ENCODE assay signal across 8 cellular contexts in genomic region chr2:105545731-105546622, GRCh38.
DNase-seq lines count a peak whose midpoint lies in the region; ATAC-seq, FAIRE-seq and TF ChIP-seq lines count a peak whose summit lies in the region.

No MANE protein-coding gene starts in this region.

- peaks cover 43% of the 10 kb centered on the region for H3K27me3 Mint-ChIP-seq in central memory CD8-positive, alpha-beta T cell

- no peak overlapping the region for H3K27ac ChIP-seq in HEK293 (ENCODE audit: extremely low read depth, low read depth, low read length)
- no peak overlapping the region for H3K27ac ChIP-seq in liver (ENCODE audit: low read depth in 1 of 2, low read length in 2 of 2)

- peaks cover 6% of the 10 kb centered on the region for H3K4me1 Mint-ChIP-seq in central memory CD8-positive, alpha-beta T cell

- TF ChIP-seq CTCF in D721Med (IDR thresholded peaks at IDR 0.05; ENCODE audit: insufficient read depth, missing control alignments) (peak; percentile 78), HEK293 (tag by site-specific recombination; IDR thresholded peaks at IDR 0.05) (no peak), liver (IDR thresholded peaks at IDR 0.05; ENCODE audit: low read depth, low read length, missing input control) (peak; percentile 73)

- POLR2A ChIA-PET in HEK293 (lab: Yijun Ruan, JAX): no interaction called here

- H3K4me1 ChIP-seq in HEK293 (ENCODE audit: control insufficient read depth, insufficient read depth, low read length) (no peaks in the 10 kb centered on the region), liver (ENCODE audit: control insufficient read depth in 4 of 4, insufficient read depth in 4 of 4, low read length in 3 of 4) (peaks cover 0 to 2% (median 0%) of the 10 kb centered on the region in 4 donors)

- no peak overlapping the region for H3K9ac ChIP-seq in liver (ENCODE audit: low read depth in 1 of 2, low read length in 2 of 2)

- no peak overlapping the region for H3K27ac Mint-ChIP-seq in central memory CD8-positive, alpha-beta T cell (ENCODE audit: low read depth)

- peak; percentile 87 to 88 for TF ChIP-seq RAD21 in liver (IDR thresholded peaks at IDR 0.05)

- no peaks in the 10 kb centered on the region for H3K27me3 ChIP-seq in liver (ENCODE audit: control insufficient read depth in 4 of 4, insufficient read depth in 4 of 4, low read length in 3 of 4)

- FAIRE-seq in D721Med (lab: Jason Lieb, UNC): no peak

- 29% methylated on average over 10 of the region's 10 CpGs for WGBS in liver

- DNase-seq in D721Med (ENCODE audit: insufficient read length, low spot score) (peak; percentile 54), NCI-H2227 treated with DMSO at 0.1 percent for 48 hours (lab: John Stamatoyannopoulos, UW) (peak; percentile 16)
- peak; percentile 44 for DNase-seq in activated CD4-positive, CD25-positive, alpha-beta regulatory T cell treated with anti-CD3 and anti-CD28 coated beads, Interleukin-2, amount 50 U/mL, for 16 hours (ENCODE audit: low read depth, low spot score)
- peak; percentile 28 to 43 for DNase-seq in central memory CD8-positive, alpha-beta T cell (ENCODE audit: low spot score in 2 of 2)
- DNase-seq in stimulated activated CD8-positive, alpha-beta memory T cell treated with anti-CD3 and anti-CD28 coated beads, Interleukin-12 subunit alpha, Interleukin-12 subunit beta, amount 100 ng/mL, for 1 hour (ENCODE audit: low read depth): peak; percentile 45

- no peak overlapping the region for H3K4me3 Mint-ChIP-seq in central memory CD8-positive, alpha-beta T cell

- H3K9me3 Mint-ChIP-seq in central memory CD8-positive, alpha-beta T cell: no peaks in the 10 kb centered on the region

- H3K4me3 ChIP-seq in HEK293 (ENCODE audit: low read depth, low read length): no peak overlapping the region
- H3K4me3 ChIP-seq in liver (ENCODE audit: low read depth in 1 of 3, low read length in 3 of 3): no peak overlapping the region

- CTCF ChIA-PET in HEK293 (lab: Yijun Ruan, JAX): interaction anchor here (0.6 to 2.0 kb wide), 5 partner anchors 9 to 731 kb away, joined by 3 to 6 read pairs (median 3); no protein-coding TSS in a partner anchor

- H3K36me3 ChIP-seq in HEK293 (ENCODE audit: control insufficient read depth in 2 of 2, insufficient read depth in 1 of 2, low read length in 2 of 2) (no peaks in the 10 kb centered on the region), liver (ENCODE audit: control insufficient read depth in 4 of 4, insufficient read depth in 3 of 4, low read depth in 1 of 4, low read length in 3 of 4) (no peaks in the 10 kb centered on the region)

- no peak for ATAC-seq in central memory CD8-positive, alpha-beta T cell (replicated peaks; ENCODE audit: extremely low read depth, poor library complexity, severe bottlenecking)
- ATAC-seq in GM21528 (IDR thresholded peaks at IDR 0.05; ENCODE audit: low FRiP score, unreplicated experiment): no peak

- H3K9me3 ChIP-seq in HEK293 (ENCODE audit: control insufficient read depth, insufficient read depth, low read depth, low read length): no peaks in the 10 kb centered on the region
- H3K9me3 ChIP-seq in liver (ENCODE audit: control insufficient read depth in 4 of 4, low read length in 3 of 4): no peaks in the 10 kb centered on the region

- no peaks in the 10 kb centered on the region for H3K36me3 Mint-ChIP-seq in central memory CD8-positive, alpha-beta T cell (ENCODE audit: insufficient read depth)

TF ChIP-seq in HEK293, 187 proteins besides CTCF, POLR2A, EP300 and RAD21:
- TF ChIP-seq ZNF223 (tag by site-specific recombination; IDR thresholded peaks at IDR 0.05) (no peak), ZNF341 (tag by site-specific recombination; IDR thresholded peaks at IDR 0.05; ENCODE audit: low read depth) (0 out of 2 replicates have a peak, but pooled peaks have one; percentile 28), SCRT1 (tag by site-specific recombination; IDR thresholded peaks at IDR 0.05; ENCODE audit: borderline replicate concordance) (0 out of 2 replicates have a peak, but pooled peaks have one; percentile 18), ZNF654 (tag by site-specific recombination; IDR thresholded peaks at IDR 0.05; ENCODE audit: low read depth) (peak; percentile 43)
- TF ChIP-seq, protein P1, sequence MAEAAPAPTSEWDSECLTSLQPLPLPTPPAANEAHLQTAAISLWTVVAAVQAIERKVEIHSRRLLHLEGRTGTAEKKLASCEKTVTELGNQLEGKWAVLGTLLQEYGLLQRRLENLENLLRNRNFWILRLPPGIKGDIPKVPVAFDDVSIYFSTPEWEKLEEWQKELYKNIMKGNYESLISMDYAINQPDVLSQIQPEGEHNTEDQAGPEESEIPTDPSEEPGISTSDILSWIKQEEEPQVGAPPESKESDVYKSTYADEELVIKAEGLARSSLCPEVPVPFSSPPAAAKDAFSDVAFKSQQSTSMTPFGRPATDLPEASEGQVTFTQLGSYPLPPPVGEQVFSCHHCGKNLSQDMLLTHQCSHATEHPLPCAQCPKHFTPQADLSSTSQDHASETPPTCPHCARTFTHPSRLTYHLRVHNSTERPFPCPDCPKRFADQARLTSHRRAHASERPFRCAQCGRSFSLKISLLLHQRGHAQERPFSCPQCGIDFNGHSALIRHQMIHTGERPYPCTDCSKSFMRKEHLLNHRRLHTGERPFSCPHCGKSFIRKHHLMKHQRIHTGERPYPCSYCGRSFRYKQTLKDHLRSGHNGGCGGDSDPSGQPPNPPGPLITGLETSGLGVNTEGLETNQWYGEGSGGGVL (tag by site-specific recombination; IDR thresholded peaks at IDR 0.05): no peak

TF ChIP-seq in liver, 16 proteins besides CTCF, POLR2A, EP300 and RAD21:
- TF ChIP-seq TAF1 (conservative IDR thresholded peaks at IDR 0.05) (no peak), ZBTB33 (IDR thresholded peaks at IDR 0.05) (no peak), RXRA (IDR thresholded peaks at IDR 0.05) (no peak), HNF4G (IDR thresholded peaks at IDR 0.05) (no peak), NR2F2 (IDR thresholded peaks at IDR 0.05) (no peak), GABPA (IDR thresholded peaks at IDR 0.05 in 1 of 2, conservative IDR thresholded peaks at IDR 0.05 in 1 of 2) (no peak), JUND (IDR thresholded peaks at IDR 0.05) (no peak), HNF4A (conservative IDR thresholded peaks at IDR 0.05) (no peak), YY1 (IDR thresholded peaks at IDR 0.05) (no peak), FOXA1 (IDR thresholded peaks at IDR 0.05) (no peak), FOXA2 (IDR thresholded peaks at IDR 0.05) (no peak), SP1 (IDR thresholded peaks at IDR 0.05) (no peak), REST (IDR thresholded peaks at IDR 0.05) (no peak), EGR1 (IDR thresholded peaks at IDR 0.05; ENCODE audit: low read depth in 2 of 2) (no peak)
- TF ChIP-seq, protein P2, sequence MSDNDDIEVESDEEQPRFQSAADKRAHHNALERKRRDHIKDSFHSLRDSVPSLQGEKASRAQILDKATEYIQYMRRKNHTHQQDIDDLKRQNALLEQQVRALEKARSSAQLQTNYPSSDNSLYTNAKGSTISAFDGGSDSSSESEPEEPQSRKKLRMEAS (IDR thresholded peaks at IDR 0.05): no peak
- TF ChIP-seq, protein P3, sequence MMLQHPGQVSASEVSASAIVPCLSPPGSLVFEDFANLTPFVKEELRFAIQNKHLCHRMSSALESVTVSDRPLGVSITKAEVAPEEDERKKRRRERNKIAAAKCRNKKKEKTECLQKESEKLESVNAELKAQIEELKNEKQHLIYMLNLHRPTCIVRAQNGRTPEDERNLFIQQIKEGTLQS (IDR thresholded peaks at IDR 0.05): no peak
